Comparison of ENCODE assay signal across 20 cellular contexts in the genomic region with DNA sequence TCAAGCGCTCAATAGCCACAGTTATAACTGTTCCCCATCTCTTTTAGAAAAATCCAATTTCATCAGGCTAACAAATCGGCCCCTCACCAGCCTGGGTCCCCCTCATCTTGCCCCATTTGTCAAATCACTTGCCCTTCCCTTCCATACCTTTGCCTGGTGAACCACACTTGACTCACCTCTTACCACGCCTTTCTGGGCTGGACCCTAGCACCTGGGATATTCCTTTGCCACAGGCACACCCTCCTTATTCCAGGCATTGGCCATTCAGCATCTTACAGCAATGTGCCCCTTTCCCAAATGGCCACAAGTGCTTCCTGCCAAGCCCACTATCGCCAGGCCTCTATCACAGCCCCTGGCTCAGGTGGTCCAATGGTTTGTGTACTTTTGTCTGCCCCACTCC.
"Had no signal": no experiment of that assay in that cellular context is flagged by ENCODE, and none has a peak within 500 bp of the region (broad histone marks: within the 10 kb centered on the region; RNA-seq: fewer than 3 reads in every experiment).

No MANE protein-coding gene starts in this region.

- H3K9ac ChIP-seq: parathyroid adenoma had no signal

- H3K4me3 Mint-ChIP-seq: activated CD4-positive, alpha-beta T cell treated with anti-CD3 and anti-CD28 coated beads, Interleukin-2, amount 10 ng/mL, durations not matched to agents 7 days and 5 days; activated CD8-positive, alpha-beta T cell treated with anti-CD3 and anti-CD28 coated beads, Interleukin-2, amount 10 ng/mL, durations not matched to agents 7 days and 5 days; activated naive CD4-positive, alpha-beta T cell treated with anti-CD3 and anti-CD28 coated beads, Interleukin-2, amount 10 ng/mL, durations not matched to agents 7 days and 5 days; activated naive CD8-positive, alpha-beta T cell treated with anti-CD3 and anti-CD28 coated beads, Interleukin-2, amount 50 U/mL, for 24 hours; activated T-cell treated with anti-CD3 and anti-CD28 coated beads, Interleukin-2, amount 50 U/mL, for 4 hours; dendritic cell treated with granulocyte-macrophage colony-stimulating factor and Interleukin-4, amounts not matched to agents 40 ng/mL and 50 ng/mL, for 4 days; effector memory CD8-positive, alpha-beta T cell; naive thymus-derived CD4-positive, alpha-beta T cell; stimulated activated naive B cell treated with anti-CD40 and anti-IgM and Interleukin-4, amounts not matched to agents 10 μg/mL and 1 μg/mL and 100 μg/mL, for 72 hours; T-helper 1 cell treated with Interleukin-12 subunit alpha and Interleukin-12 subunit beta and Interleukin-4 antibody, amounts not matched to agents 30 μg/mL and 1 μg/mL, for 36 hours had no signal

- H3K27me3 Mint-ChIP-seq: activated CD4-positive, alpha-beta T cell treated with anti-CD3 and anti-CD28 coated beads, Interleukin-2, amount 10 ng/mL, durations not matched to agents 7 days and 5 days; activated naive CD8-positive, alpha-beta T cell treated with anti-CD3 and anti-CD28 coated beads, Interleukin-2, amount 50 U/mL, for 24 hours; dendritic cell treated with granulocyte-macrophage colony-stimulating factor and Interleukin-4, amounts not matched to agents 40 ng/mL and 50 ng/mL, for 4 days; effector memory CD8-positive, alpha-beta T cell; naive thymus-derived CD4-positive, alpha-beta T cell had no signal

- H3K4me1 Mint-ChIP-seq: activated CD4-positive, alpha-beta T cell treated with anti-CD3 and anti-CD28 coated beads, Interleukin-2, amount 10 ng/mL, durations not matched to agents 7 days and 5 days; activated naive CD4-positive, alpha-beta T cell treated with anti-CD3 and anti-CD28 coated beads, Interleukin-2, amount 10 ng/mL, durations not matched to agents 7 days and 5 days; activated naive CD8-positive, alpha-beta T cell treated with anti-CD3 and anti-CD28 coated beads, Interleukin-2, amount 50 U/mL, for 24 hours; naive thymus-derived CD4-positive, alpha-beta T cell; stimulated activated naive B cell treated with anti-CD40 and anti-IgM and Interleukin-4, amounts not matched to agents 10 μg/mL and 1 μg/mL and 100 μg/mL, for 72 hours had no signal

- H3K27ac Mint-ChIP-seq: activated CD4-positive, alpha-beta T cell treated with anti-CD3 and anti-CD28 coated beads, Interleukin-2, amount 10 ng/mL, durations not matched to agents 7 days and 5 days; activated CD8-positive, alpha-beta T cell treated with anti-CD3 and anti-CD28 coated beads, Interleukin-2, amount 10 ng/mL, durations not matched to agents 7 days and 5 days; activated naive CD4-positive, alpha-beta T cell treated with anti-CD3 and anti-CD28 coated beads, Interleukin-2, amount 10 ng/mL, durations not matched to agents 7 days and 5 days; activated naive CD8-positive, alpha-beta T cell treated with anti-CD3 and anti-CD28 coated beads, Interleukin-2, amount 50 U/mL, for 24 hours; dendritic cell treated with granulocyte-macrophage colony-stimulating factor and Interleukin-4, amounts not matched to agents 40 ng/mL and 50 ng/mL, for 4 days; naive thymus-derived CD4-positive, alpha-beta T cell; stimulated activated naive B cell treated with anti-CD40 and anti-IgM and Interleukin-4, amounts not matched to agents 10 μg/mL and 1 μg/mL and 100 μg/mL, for 72 hours; T-helper 1 cell treated with Interleukin-12 subunit alpha and Interleukin-12 subunit beta and Interleukin-4 antibody, amounts not matched to agents 30 μg/mL and 1 μg/mL, for 36 hours had no signal

- H3K27ac ChIP-seq: brain microvascular endothelial cell, left ventricle myocardium inferior, parathyroid adenoma had no signal

- H3K36me3 Mint-ChIP-seq: activated naive CD4-positive, alpha-beta T cell treated with anti-CD3 and anti-CD28 coated beads, Interleukin-2, amount 10 ng/mL, durations not matched to agents 7 days and 5 days; naive thymus-derived CD4-positive, alpha-beta T cell; stimulated activated naive B cell treated with anti-CD40 and anti-IgM and Interleukin-4, amounts not matched to agents 10 μg/mL and 1 μg/mL and 100 μg/mL, for 72 hours had no signal

- H2AFZ ChIP-seq: parathyroid adenoma had no signal

- H3K36me3 ChIP-seq: brain microvascular endothelial cell, left ventricle myocardium inferior had no signal

- DNase-seq: activated CD4-positive, alpha-beta T cell treated with anti-CD3 and anti-CD28 coated beads, Interleukin-2, amount 10 ng/mL, durations not matched to agents 7 days and 5 days; activated CD8-positive, alpha-beta T cell treated with anti-CD3 and anti-CD28 coated beads, Interleukin-2, amount 10 ng/mL, durations not matched to agents 7 days and 5 days; activated effector memory CD4-positive, alpha-beta T cell treated with Interleukin-2 at 50 U/mL for 16 hours; activated naive CD4-positive, alpha-beta T cell treated with anti-CD3 and anti-CD28 coated beads, Interleukin-2, amount 10 ng/mL, durations not matched to agents 7 days and 5 days; activated naive CD8-positive, alpha-beta T cell treated with anti-CD3 and anti-CD28 coated beads, Interleukin-2, amount 50 U/mL, for 24 hours; activated T-cell treated with anti-CD3 and anti-CD28 coated beads, Interleukin-2, amount 50 U/mL, for 4 hours; anterior cingulate cortex; cerebellar nuclear complex; effector memory CD8-positive, alpha-beta T cell; hippocampal formation; kidney; left ventricle myocardium inferior; naive thymus-derived CD4-positive, alpha-beta T cell; stimulated activated naive B cell treated with anti-CD40 and anti-IgM and Interleukin-4, amounts not matched to agents 10 μg/mL and 1 μg/mL and 100 μg/mL, for 72 hours had no signal

- H3K4me3 ChIP-seq: left ventricle myocardium inferior had no signal

- ATAC-seq: activated CD4-positive, CD25-positive, alpha-beta regulatory T cell treated with anti-CD3 and anti-CD28 coated beads, Interleukin-2, amount 50 U/mL, for 24 hours; activated CD8-positive, alpha-beta T cell treated with anti-CD3 and anti-CD28 coated beads, Interleukin-2, amount 10 ng/mL, durations not matched to agents 7 days and 5 days; activated naive CD8-positive, alpha-beta T cell treated with anti-CD3 and anti-CD28 coated beads, Interleukin-2, amount 50 U/mL, for 24 hours; activated T-cell treated with anti-CD3 and anti-CD28 coated beads, Interleukin-2, amount 50 U/mL, for 4 hours; effector memory CD8-positive, alpha-beta T cell; naive thymus-derived CD4-positive, alpha-beta T cell; sciatic nerve; stimulated activated naive B cell treated with anti-CD40 and anti-IgM and Interleukin-4, amounts not matched to agents 10 μg/mL and 1 μg/mL and 100 μg/mL, for 72 hours had no signal

- H3K9me3 ChIP-seq: left ventricle myocardium inferior had no signal

- H3K27me3 ChIP-seq: brain microvascular endothelial cell had no signal

- H3K9me3 Mint-ChIP-seq: activated CD4-positive, alpha-beta T cell treated with anti-CD3 and anti-CD28 coated beads, Interleukin-2, amount 10 ng/mL, durations not matched to agents 7 days and 5 days; activated naive CD4-positive, alpha-beta T cell treated with anti-CD3 and anti-CD28 coated beads, Interleukin-2, amount 10 ng/mL, durations not matched to agents 7 days and 5 days; activated naive CD8-positive, alpha-beta T cell treated with anti-CD3 and anti-CD28 coated beads, Interleukin-2, amount 50 U/mL, for 24 hours; activated T-cell treated with anti-CD3 and anti-CD28 coated beads, Interleukin-2, amount 50 U/mL, for 4 hours; dendritic cell treated with granulocyte-macrophage colony-stimulating factor and Interleukin-4, amounts not matched to agents 40 ng/mL and 50 ng/mL, for 4 days; effector memory CD8-positive, alpha-beta T cell; naive thymus-derived CD4-positive, alpha-beta T cell; stimulated activated naive B cell treated with anti-CD40 and anti-IgM and Interleukin-4, amounts not matched to agents 10 μg/mL and 1 μg/mL and 100 μg/mL, for 72 hours; T-helper 1 cell treated with Interleukin-12 subunit alpha and Interleukin-12 subunit beta and Interleukin-4 antibody, amounts not matched to agents 30 μg/mL and 1 μg/mL, for 36 hours had no signal
